ENCODE assay signal across 12 cellular contexts in genomic region chr21:43782741-43783700, GRCh38. TPM values are rescaled to one million over a fixed set of nuclear protein-coding genes. Genes with fewer than 3 reads are reported as not detected.
DNase-seq lines count a peak whose midpoint lies in the region; ATAC-seq, FAIRE-seq and TF ChIP-seq lines count a peak whose summit lies in the region.
"Had no signal": no experiment of that assay in that cellular context is flagged by ENCODE, and none has a peak within 500 bp of the region (broad histone marks: within the 10 kb centered on the region; RNA-seq: fewer than 3 reads in every experiment).

No MANE protein-coding gene starts in this region.

- FAIRE-seq in frontal cortex (lab: Jason Lieb, UNC): no peak
- FAIRE-seq: endothelial cell of umbilical vein had no signal

- peaks cover 58% of the 10 kb centered on the region for H3K4me1 Mint-ChIP-seq in activated T-cell treated with anti-CD3 and anti-CD28 coated beads, Interleukin-2, amount 50 U/mL, for 72 hours (ENCODE audit: low read depth)
- peaks cover 12 to 13% (median 12%) of the 10 kb centered on the region in 3 donors for H3K4me1 Mint-ChIP-seq in CD8-positive, alpha-beta memory T cell

- ATAC-seq in Right ventricle myocardium inferior (no peak), heart left ventricle (no peak), left lung (peak; percentile 81), GM21717 (IDR thresholded peaks at IDR 0.05; ENCODE audit: unreplicated experiment) (no peak)
- ATAC-seq in activated T-cell treated with anti-CD3 and anti-CD28 coated beads, Interleukin-2, amount 50 U/mL, for 72 hours (replicated peaks in 1 of 2): peak; percentile 63 to 73

- TF ChIP-seq CTCF in heart left ventricle (IDR thresholded peaks at IDR 0.05) (no peak), left lung (IDR thresholded peaks at IDR 0.05) (no peak)

- peak; percentile 3 for DNase-seq in Right ventricle myocardium inferior (ENCODE audit: missing footprints)
- no peak for DNase-seq in heart left ventricle
- DNase-seq in activated T-cell treated with anti-CD3 and anti-CD28 coated beads, Interleukin-2, amount 50 U/mL, for 72 hours: peak in 1 of 2 donors; percentile 17
- no peak for DNase-seq in left lung
- no peak for DNase-seq in frontal cortex (ENCODE audit: low spot score in 2 of 2)
- no peak for DNase-seq in CD8-positive, alpha-beta memory T cell
- DNase-seq in NCI-H345 (lab: John Stamatoyannopoulos, UW): no peak
- DNase-seq: brain microvascular endothelial cell, GF-D8 had no signal

- H3K36me3 ChIP-seq in heart left ventricle: no peaks in the 10 kb centered on the region
- no peaks in the 10 kb centered on the region for H3K36me3 ChIP-seq in left lung
- H3K36me3 ChIP-seq in CD8-positive, alpha-beta memory T cell (ENCODE audit: insufficient read depth, low read length): no peaks in the 10 kb centered on the region
- H3K36me3 ChIP-seq: brain microvascular endothelial cell had no signal

- H3K27me3 ChIP-seq in heart left ventricle (no peaks in the 10 kb centered on the region), left lung (no peaks in the 10 kb centered on the region)
- H3K27me3 ChIP-seq in CD8-positive, alpha-beta memory T cell (ENCODE audit: insufficient read depth, low read length, poor library complexity, severe bottlenecking): no peaks in the 10 kb centered on the region
- H3K27me3 ChIP-seq: brain microvascular endothelial cell had no signal

- POLR2A ChIA-PET in CD8-positive, alpha-beta memory T cell (lab: Charles Lee): no interaction called here

- CTCF ChIA-PET in CD8-positive, alpha-beta memory T cell (lab: Charles Lee): no interaction called here

- peaks cover 0 to 14% (median 0%) of the 10 kb centered on the region in 12 donors for H3K4me1 ChIP-seq in heart left ventricle
- peaks cover 0 to 18% of the 10 kb centered on the region in 2 donors for H3K4me1 ChIP-seq in left lung
- peaks cover 13% of the 10 kb centered on the region for H3K4me1 ChIP-seq in CD8-positive, alpha-beta memory T cell (ENCODE audit: insufficient read depth, low read length)

- 81 to 84% (median 83%) methylated on average over 17 of the region's 17 CpGs for WGBS in heart left ventricle, 4 donors

- H3K9me3 ChIP-seq in heart left ventricle (no peaks in the 10 kb centered on the region), left lung (no peaks in the 10 kb centered on the region)
- H3K9me3 ChIP-seq in CD8-positive, alpha-beta memory T cell (ENCODE audit: low read length): no peaks in the 10 kb centered on the region

- H3K36me3 Mint-ChIP-seq in activated T-cell treated with anti-CD3 and anti-CD28 coated beads, Interleukin-2, amount 50 U/mL, for 72 hours (ENCODE audit: insufficient read depth in 2 of 2): no peaks in the 10 kb centered on the region
- no peaks in the 10 kb centered on the region for H3K36me3 Mint-ChIP-seq in CD8-positive, alpha-beta memory T cell

- intact Hi-C loops in Right ventricle myocardium inferior (cut with DNase I) (loop anchor here (10.0 kb wide), 1 partner anchor 98 kb away; no protein-coding TSS in a partner anchor), heart left ventricle (cut with DNase I) (loop anchor here in 1 of 10 donors (10.0 kb wide), 1 partner anchor 58 kb away; no protein-coding TSS in a partner anchor), left lung (cut with DNase I) (no loop called here)

- H3K27ac ChIP-seq in heart left ventricle (no peak overlapping the region), left lung (peak overlapping the region; percentile 61 to 69)
- no peak overlapping the region for H3K27ac ChIP-seq in CD8-positive, alpha-beta memory T cell (ENCODE audit: low read depth, low read length)
- H3K27ac ChIP-seq: brain microvascular endothelial cell had no signal

- TF ChIP-seq POLR2A in heart left ventricle (IDR thresholded peaks at IDR 0.05): no peak

- H3K4me3 ChIP-seq in heart left ventricle (no peak overlapping the region), left lung (no peak overlapping the region)
- no peak overlapping the region for H3K4me3 ChIP-seq in CD8-positive, alpha-beta memory T cell (ENCODE audit: low read length)

- no peaks in the 10 kb centered on the region for H3K27me3 Mint-ChIP-seq in activated T-cell treated with anti-CD3 and anti-CD28 coated beads, Interleukin-2, amount 50 U/mL, for 72 hours (ENCODE audit: low read depth)
- H3K27me3 Mint-ChIP-seq in CD8-positive, alpha-beta memory T cell: peaks cover 0 to 2% of the 10 kb centered on the region in 2 donors

- H3K27ac Mint-ChIP-seq in activated T-cell treated with anti-CD3 and anti-CD28 coated beads, Interleukin-2, amount 50 U/mL, for 72 hours: peak overlapping the region; percentile 74
- peak overlapping the region in 1 of 8 donors; percentile 31 for H3K27ac Mint-ChIP-seq in CD8-positive, alpha-beta memory T cell

- no peaks in the 10 kb centered on the region for H3K9me3 Mint-ChIP-seq in activated T-cell treated with anti-CD3 and anti-CD28 coated beads, Interleukin-2, amount 50 U/mL, for 72 hours
- H3K9me3 Mint-ChIP-seq in CD8-positive, alpha-beta memory T cell: no peaks in the 10 kb centered on the region

- H3K4me3 Mint-ChIP-seq in activated T-cell treated with anti-CD3 and anti-CD28 coated beads, Interleukin-2, amount 50 U/mL, for 72 hours: peak overlapping the region; percentile 65 to 69
- H3K4me3 Mint-ChIP-seq in CD8-positive, alpha-beta memory T cell: peak overlapping the region in 1 of 7 donors; percentile 75
- H3K4me3 Mint-ChIP-seq: CD14-positive monocyte had no signal

RNA-seq across cellular contexts. Expression of gene RRP1, which starts 6.4 kb away (rescaled TPM):
- 10.1 TPM for total RNA-seq in Right ventricle myocardium inferior
- total RNA-seq in heart left ventricle: 10 to 100 TPM in 4 of 9 donors, 1 to 10 TPM in 5; 6.0 to 15.6 (median 9.8) TPM
- 10 to 100 TPM in 1 of 2 donors, 1 to 10 TPM in 1; 6.7 to 13.9 TPM for polyA plus RNA-seq in heart left ventricle
- total RNA-seq in activated T-cell treated with anti-CD3 and anti-CD28 coated beads, Interleukin-2, amount 50 U/mL, for 72 hours: 10 to 100 TPM; 30.3 to 41.9 TPM
- total RNA-seq in left lung: 10 to 100 TPM; 16.1 to 19.6 TPM
- total RNA-seq in frontal cortex: 13.9 TPM
- total RNA-seq in CD8-positive, alpha-beta memory T cell: 10 to 100 TPM; 87.4 to 93.4 TPM
- polyA plus RNA-seq in CD8-positive, alpha-beta memory T cell: 21.8 TPM

RNA-seq across cellular contexts. Expression of gene CSTB, which starts 6.9 kb away (rescaled TPM):
- total RNA-seq in Right ventricle myocardium inferior (44.1 TPM), heart left ventricle (10 to 100 TPM in 8 of 9 donors, 1 to 10 TPM in 1; 7.8 to 77.0 (median 35.9) TPM), left lung (100 to 1,000 TPM; 123 to 133 TPM), frontal cortex (6.5 TPM)
- 10 to 100 TPM; 36.1 to 72.8 TPM for polyA plus RNA-seq in heart left ventricle
- 10 to 100 TPM; 30.7 to 32.3 TPM for total RNA-seq in activated T-cell treated with anti-CD3 and anti-CD28 coated beads, Interleukin-2, amount 50 U/mL, for 72 hours
- 10 to 100 TPM; 48.0 to 48.4 TPM for total RNA-seq in CD8-positive, alpha-beta memory T cell
- polyA plus RNA-seq in CD8-positive, alpha-beta memory T cell: 79.1 TPM

Comparison
In these comparisons a context has a peak if more than half of its experiments do, and no peak if none do; other contexts are left out.
1. ATAC-seq: peak in activated T-cell treated with anti-CD3 and anti-CD28 coated beads, Interleukin-2, amount 50 U/mL, for 72 hours (2 of 2) and left lung (single experiment); none in Right ventricle myocardium inferior (single experiment), heart left ventricle (0 of 4) and GM21717 (single experiment).
2. H3K27ac ChIP-seq: peak in left lung (2 of 2); none in heart left ventricle (0 of 12) and CD8-positive, alpha-beta memory T cell (single experiment).